ENCODE assay signal across 1 cellular context in the genomic region with DNA sequence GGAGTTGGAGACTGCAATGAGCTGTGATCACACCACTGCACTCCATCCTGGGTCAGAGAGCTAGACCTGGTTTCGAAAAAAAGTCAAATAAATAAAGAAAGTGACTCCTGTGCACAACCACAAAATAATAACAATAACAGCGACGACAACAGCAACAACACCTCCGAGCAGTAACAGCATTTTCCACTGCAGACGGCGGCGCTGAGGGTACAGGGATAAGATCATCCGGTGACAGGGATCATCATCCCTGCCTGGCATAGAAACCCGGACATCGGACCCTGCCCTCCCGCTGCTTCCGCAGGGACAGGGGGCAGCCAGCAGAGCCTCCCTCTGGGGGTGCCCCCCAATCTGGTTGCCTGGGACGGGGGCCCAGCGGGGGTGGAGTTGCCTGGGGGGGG.
A peak's percentile ranks its signal among the peaks of the same experiment; 100 is the strongest.
TF ChIP-seq lines count a peak whose summit lies in the region.

No MANE protein-coding gene starts in this region.

TF ChIP-seq in K562, 482 proteins besides CTCF, POLR2A, EP300 and RAD21:
- TF ChIP-seq HDGF (IDR thresholded peaks at IDR 0.05) (no peak), FOXK2 (conservative IDR thresholded peaks at IDR 0.05 in 1 of 2, IDR thresholded peaks at IDR 0.05 in 1 of 2; ENCODE audit: low read depth in 2 of 2) (peak; percentile 41 to 74; a peak in 2 of 4 replicates), FOXP1 (CRISPR knock-in tag; IDR thresholded peaks at IDR 0.05) (peak; percentile 34; the same call in 1 of the 2 replicates), MEIS2 (IDR thresholded peaks at IDR 0.05; ENCODE audit: partially characterized antibody) (peak; percentile 46), ZFP1 (CRISPR knock-in tag; IDR thresholded peaks at IDR 0.05) (no peak), MEF2D (tag; conservative IDR thresholded peaks at IDR 0.05; ENCODE audit: low read depth) (no peak), ZNF174 (CRISPR knock-in tag; IDR thresholded peaks at IDR 0.05) (no peak), WHSC1 (IDR thresholded peaks at IDR 0.05; ENCODE audit: low read length) (no peak), YY1 (IDR thresholded peaks at IDR 0.05; ENCODE audit: borderline replicate concordance in 1 of 3, control insufficient read depth in 1 of 3, extremely low read depth in 1 of 3, insufficient read depth in 3 of 3, insufficient read length in 1 of 3, insufficient replicate concordance in 2 of 3, low read depth in 1 of 3, low read length in 2 of 3) (no peak), ATF7 (IDR thresholded peaks at IDR 0.05) (0 out of 2 replicates have a peak, but pooled peaks have one; percentile 18), ARID2 (IDR thresholded peaks at IDR 0.05) (no peak), ZNF583 (CRISPR knock-in tag; IDR thresholded peaks at IDR 0.05) (no peak), CHD1 (IDR thresholded peaks at IDR 0.05; ENCODE audit: low read length) (no peak), DPF2 (IDR thresholded peaks at IDR 0.05) (0 out of 2 replicates have a peak, but pooled peaks have one; percentile 20), SOX6 (IDR thresholded peaks at IDR 0.05) (peak; percentile 71), TRIM24 (IDR thresholded peaks at IDR 0.05) (no peak; a peak in 1 of 4 replicates), ZNF23 (CRISPR knock-in tag; IDR thresholded peaks at IDR 0.05) (no peak), CTBP1 (IDR thresholded peaks at IDR 0.05; ENCODE audit: borderline replicate concordance) (peak; percentile 41), EGR1 (conservative IDR thresholded peaks at IDR 0.05) (peak; percentile 53)
- TF ChIP-seq, protein P1, sequence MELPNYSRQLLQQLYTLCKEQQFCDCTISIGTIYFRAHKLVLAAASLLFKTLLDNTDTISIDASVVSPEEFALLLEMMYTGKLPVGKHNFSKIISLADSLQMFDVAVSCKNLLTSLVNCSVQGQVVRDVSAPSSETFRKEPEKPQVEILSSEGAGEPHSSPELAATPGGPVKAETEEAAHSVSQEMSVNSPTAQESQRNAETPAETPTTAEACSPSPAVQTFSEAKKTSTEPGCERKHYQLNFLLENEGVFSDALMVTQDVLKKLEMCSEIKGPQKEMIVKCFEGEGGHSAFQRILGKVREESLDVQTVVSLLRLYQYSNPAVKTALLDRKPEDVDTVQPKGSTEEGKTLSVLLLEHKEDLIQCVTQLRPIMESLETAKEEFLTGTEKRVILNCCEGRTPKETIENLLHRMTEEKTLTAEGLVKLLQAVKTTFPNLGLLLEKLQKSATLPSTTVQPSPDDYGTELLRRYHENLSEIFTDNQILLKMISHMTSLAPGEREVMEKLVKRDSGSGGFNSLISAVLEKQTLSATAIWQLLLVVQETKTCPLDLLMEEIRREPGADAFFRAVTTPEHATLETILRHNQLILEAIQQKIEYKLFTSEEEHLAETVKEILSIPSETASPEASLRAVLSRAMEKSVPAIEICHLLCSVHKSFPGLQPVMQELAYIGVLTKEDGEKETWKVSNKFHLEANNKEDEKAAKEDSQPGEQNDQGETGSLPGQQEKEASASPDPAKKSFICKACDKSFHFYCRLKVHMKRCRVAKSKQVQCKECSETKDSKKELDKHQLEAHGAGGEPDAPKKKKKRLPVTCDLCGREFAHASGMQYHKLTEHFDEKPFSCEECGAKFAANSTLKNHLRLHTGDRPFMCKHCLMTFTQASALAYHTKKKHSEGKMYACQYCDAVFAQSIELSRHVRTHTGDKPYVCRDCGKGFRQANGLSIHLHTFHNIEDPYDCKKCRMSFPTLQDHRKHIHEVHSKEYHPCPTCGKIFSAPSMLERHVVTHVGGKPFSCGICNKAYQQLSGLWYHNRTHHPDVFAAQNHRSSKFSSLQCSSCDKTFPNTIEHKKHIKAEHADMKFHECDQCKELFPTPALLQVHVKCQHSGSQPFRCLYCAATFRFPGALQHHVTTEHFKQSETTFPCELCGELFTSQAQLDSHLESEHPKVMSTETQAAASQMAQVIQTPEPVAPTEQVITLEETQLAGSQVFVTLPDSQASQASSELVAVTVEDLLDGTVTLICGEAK (IDR thresholded peaks at IDR 0.05): no peak
- TF ChIP-seq, protein P1 (CRISPR knock-in tag; IDR thresholded peaks at IDR 0.05): no peak
- TF ChIP-seq, protein P2, sequence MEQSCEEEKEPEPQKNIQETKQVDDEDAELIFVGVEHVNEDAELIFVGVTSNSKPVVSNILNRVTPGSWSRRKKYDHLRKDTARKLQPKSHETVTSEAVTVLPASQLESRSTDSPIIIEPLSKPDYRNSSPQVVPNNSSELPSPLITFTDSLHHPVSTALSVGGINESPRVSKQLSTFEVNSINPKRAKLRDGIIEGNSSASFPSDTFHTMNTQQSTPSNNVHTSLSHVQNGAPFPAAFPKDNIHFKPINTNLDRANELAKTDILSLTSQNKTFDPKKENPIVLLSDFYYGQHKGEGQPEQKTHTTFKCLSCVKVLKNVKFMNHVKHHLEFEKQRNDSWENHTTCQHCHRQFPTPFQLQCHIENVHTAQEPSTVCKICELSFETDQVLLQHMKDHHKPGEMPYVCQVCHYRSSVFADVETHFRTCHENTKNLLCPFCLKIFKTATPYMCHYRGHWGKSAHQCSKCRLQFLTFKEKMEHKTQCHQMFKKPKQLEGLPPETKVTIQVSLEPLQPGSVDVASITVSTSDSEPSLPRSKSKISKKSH (CRISPR knock-in tag; IDR thresholded peaks at IDR 0.05): no peak
- TF ChIP-seq, protein P3, sequence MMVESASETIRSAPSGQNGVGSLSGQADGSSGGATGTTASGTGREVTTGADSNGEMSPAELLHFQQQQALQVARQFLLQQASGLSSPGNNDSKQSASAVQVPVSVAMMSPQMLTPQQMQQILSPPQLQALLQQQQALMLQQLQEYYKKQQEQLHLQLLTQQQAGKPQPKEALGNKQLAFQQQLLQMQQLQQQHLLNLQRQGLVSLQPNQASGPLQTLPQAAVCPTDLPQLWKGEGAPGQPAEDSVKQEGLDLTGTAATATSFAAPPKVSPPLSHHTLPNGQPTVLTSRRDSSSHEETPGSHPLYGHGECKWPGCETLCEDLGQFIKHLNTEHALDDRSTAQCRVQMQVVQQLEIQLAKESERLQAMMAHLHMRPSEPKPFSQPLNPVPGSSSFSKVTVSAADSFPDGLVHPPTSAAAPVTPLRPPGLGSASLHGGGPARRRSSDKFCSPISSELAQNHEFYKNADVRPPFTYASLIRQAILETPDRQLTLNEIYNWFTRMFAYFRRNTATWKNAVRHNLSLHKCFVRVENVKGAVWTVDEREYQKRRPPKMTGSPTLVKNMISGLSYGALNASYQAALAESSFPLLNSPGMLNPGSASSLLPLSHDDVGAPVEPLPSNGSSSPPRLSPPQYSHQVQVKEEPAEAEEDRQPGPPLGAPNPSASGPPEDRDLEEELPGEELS (CRISPR knock-in tag; IDR thresholded peaks at IDR 0.05; ENCODE audit: borderline replicate concordance): peak; percentile 78; the same call in 1 of the 2 replicates
- TF ChIP-seq, protein P4, sequence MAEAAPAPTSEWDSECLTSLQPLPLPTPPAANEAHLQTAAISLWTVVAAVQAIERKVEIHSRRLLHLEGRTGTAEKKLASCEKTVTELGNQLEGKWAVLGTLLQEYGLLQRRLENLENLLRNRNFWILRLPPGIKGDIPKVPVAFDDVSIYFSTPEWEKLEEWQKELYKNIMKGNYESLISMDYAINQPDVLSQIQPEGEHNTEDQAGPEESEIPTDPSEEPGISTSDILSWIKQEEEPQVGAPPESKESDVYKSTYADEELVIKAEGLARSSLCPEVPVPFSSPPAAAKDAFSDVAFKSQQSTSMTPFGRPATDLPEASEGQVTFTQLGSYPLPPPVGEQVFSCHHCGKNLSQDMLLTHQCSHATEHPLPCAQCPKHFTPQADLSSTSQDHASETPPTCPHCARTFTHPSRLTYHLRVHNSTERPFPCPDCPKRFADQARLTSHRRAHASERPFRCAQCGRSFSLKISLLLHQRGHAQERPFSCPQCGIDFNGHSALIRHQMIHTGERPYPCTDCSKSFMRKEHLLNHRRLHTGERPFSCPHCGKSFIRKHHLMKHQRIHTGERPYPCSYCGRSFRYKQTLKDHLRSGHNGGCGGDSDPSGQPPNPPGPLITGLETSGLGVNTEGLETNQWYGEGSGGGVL (CRISPR knock-in tag; IDR thresholded peaks at IDR 0.05): no peak
- TF ChIP-seq, protein P5, sequence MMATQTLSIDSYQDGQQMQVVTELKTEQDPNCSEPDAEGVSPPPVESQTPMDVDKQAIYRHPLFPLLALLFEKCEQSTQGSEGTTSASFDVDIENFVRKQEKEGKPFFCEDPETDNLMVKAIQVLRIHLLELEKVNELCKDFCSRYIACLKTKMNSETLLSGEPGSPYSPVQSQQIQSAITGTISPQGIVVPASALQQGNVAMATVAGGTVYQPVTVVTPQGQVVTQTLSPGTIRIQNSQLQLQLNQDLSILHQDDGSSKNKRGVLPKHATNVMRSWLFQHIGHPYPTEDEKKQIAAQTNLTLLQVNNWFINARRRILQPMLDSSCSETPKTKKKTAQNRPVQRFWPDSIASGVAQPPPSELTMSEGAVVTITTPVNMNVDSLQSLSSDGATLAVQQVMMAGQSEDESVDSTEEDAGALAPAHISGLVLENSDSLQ (IDR thresholded peaks at IDR 0.05): peak; percentile 38; the same call in 1 of the 2 replicates
- TF ChIP-seq, protein P6, sequence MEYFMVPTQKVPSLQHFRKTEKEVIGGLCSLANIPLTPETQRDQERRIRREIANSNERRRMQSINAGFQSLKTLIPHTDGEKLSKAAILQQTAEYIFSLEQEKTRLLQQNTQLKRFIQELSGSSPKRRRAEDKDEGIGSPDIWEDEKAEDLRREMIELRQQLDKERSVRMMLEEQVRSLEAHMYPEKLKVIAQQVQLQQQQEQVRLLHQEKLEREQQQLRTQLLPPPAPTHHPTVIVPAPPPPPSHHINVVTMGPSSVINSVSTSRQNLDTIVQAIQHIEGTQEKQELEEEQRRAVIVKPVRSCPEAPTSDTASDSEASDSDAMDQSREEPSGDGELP (CRISPR knock-in tag; IDR thresholded peaks at IDR 0.05; ENCODE audit: borderline replicate concordance): peak; percentile 14; the same call in 1 of the 2 replicates
- TF ChIP-seq, protein P7, sequence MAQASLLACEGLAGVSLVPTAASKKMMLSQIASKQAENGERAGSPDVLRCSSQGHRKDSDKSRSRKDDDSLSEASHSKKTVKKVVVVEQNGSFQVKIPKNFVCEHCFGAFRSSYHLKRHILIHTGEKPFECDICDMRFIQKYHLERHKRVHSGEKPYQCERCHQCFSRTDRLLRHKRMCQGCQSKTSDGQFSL (CRISPR knock-in tag; IDR thresholded peaks at IDR 0.05): peak; percentile 75
- TF ChIP-seq, protein P7 (tag; IDR thresholded peaks at IDR 0.05): no peak
- TF ChIP-seq, protein P8, sequence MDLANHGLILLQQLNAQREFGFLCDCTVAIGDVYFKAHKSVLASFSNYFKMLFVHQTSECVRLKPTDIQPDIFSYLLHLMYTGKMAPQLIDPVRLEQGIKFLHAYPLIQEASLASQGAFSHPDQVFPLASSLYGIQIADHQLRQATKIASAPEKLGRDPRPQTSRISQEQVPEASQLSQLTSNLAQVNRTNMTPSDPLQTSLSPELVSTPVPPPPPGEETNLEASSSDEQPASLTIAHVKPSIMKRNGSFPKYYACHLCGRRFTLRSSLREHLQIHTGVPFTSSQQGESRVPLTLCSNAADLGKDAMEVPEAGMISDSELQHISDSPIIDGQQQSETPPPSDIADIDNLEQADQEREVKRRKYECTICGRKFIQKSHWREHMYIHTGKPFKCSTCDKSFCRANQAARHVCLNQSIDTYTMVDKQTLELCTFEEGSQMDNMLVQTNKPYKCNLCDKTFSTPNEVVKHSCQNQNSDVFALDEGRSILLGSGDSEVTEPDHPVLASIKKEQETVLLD (IDR thresholded peaks at IDR 0.05): peak; percentile 47; the same call in 1 of the 2 replicates
TF ChIP-seq in K562: peak in this region for 13.
